In the genomic region with DNA sequence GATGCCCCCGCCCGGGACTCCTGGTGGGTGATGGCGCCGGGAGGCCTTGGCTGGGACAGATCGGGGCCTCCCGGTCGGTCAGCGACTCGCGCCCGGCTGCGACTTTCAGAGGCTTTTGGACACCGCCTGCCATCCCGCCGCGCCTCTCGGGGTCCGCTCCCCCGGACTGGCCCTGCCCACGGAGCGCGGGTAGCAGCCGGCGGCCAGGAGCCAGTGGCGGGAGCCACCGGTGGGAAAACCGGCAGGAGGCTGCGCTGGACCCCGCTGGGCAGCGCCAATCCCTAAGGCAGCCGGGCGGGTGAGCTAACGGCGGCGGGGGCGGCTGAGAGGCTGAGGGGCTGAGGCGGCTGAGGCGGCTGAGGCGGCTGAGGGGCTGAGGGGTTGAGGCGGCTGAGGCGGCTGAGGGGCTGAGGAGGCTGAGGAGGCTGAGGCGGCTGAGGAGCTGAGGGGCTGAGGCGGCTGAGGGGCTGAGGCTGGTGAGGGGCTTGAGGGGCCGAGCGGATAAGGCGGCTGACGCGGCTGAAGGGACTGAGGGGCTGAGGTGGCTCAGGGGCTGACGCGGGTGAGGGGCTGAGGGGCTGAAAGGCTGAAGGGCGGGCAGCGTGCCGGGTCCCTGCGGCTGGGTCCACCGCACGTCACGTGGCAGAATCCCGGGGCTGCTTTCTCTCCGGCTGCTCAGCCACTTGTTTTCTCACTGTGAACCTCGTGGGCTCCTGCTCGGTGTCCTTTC, we compare ENCODE assay signal across 8 cellular contexts. TPM values are rescaled to one million over a fixed set of nuclear protein-coding genes. Genes with fewer than 3 reads are reported as not detected.
DNase-seq lines count a peak whose midpoint lies in the region; TF ChIP-seq lines count a peak whose summit lies in the region.
"Not testable (repeated sequence)": the region's sequence is repeated elsewhere in the genome, so short reads cannot be mapped to it uniquely, and the experiment has no call there.
"Had no signal": no experiment of that assay in that cellular context is flagged by ENCODE, and none has a peak within 500 bp of the region (broad histone marks: within the 10 kb centered on the region; RNA-seq: fewer than 3 reads in every experiment).

No MANE protein-coding gene starts in this region.

- H3K27ac ChIP-seq in Peyer's patch; endodermal cell (ENCODE audit: low read depth, low read length); hepatocyte: not testable (repeated sequence)
- peak overlapping the region in 2 of 4 donors; percentile 27 to 50 for H3K27ac ChIP-seq in sigmoid colon

- not testable (repeated sequence) for TF ChIP-seq EP300 in sigmoid colon (IDR thresholded peaks at IDR 0.05)

- H3K4me1 Mint-ChIP-seq in endodermal cell = not testable (repeated sequence)

- WGBS in endodermal cell (ENCODE audit: insufficient coverage in 1 of 2, insufficient read length in 1 of 2), 2 experiments = 0 to 11% methylated on average over 1 to 58 of the region's 61 CpGs
- WGBS in hepatocyte (ENCODE audit: low lambda C conversion rate, missing lambda C conversion rate) = 12% methylated on average over 43 of the region's 61 CpGs
- WGBS in sigmoid colon, 2 donors = 2 to 5% methylated on average over 61 of the region's 61 CpGs

- not testable (repeated sequence) for H3K4me1 ChIP-seq in Peyer's patch; endodermal cell (ENCODE audit: control insufficient read depth, insufficient read depth, low read length); hepatocyte (ENCODE audit: insufficient read depth)
- H3K4me1 ChIP-seq in sigmoid colon = peaks cover 0 to 11% (median 7%) of the 10 kb centered on the region in 4 donors

- not testable (repeated sequence) for H3K9me2 ChIP-seq in hepatocyte (replicated peaks; ENCODE audit: insufficient read depth)

- not testable (repeated sequence) for H3K36me3 ChIP-seq in Peyer's patch; endodermal cell (ENCODE audit: control insufficient read depth, insufficient read depth, low read length); hepatocyte (replicated peaks; ENCODE audit: insufficient read depth, low read depth); sigmoid colon

- H4K20me1 ChIP-seq in hepatocyte (ENCODE audit: insufficient read depth, poor library complexity, severe bottlenecking) = not testable (repeated sequence)

- not testable (repeated sequence) for H3K27me3 ChIP-seq in Peyer's patch
- H3K27me3 ChIP-seq in endodermal cell (ENCODE audit: control insufficient read depth, insufficient read depth, low read length, poor library complexity, severe bottlenecking) (peaks cover 27% of the 10 kb centered on the region), hepatocyte (peaks cover 33% of the 10 kb centered on the region), sigmoid colon (peaks cover 7 to 41% (median 10%) of the 10 kb centered on the region in 3 donors)

- H3K79me2 ChIP-seq in hepatocyte = not testable (repeated sequence)

- not testable (repeated sequence) for H3K9me3 Mint-ChIP-seq in endodermal cell

- TF ChIP-seq CTCF in Peyer's patch (IDR thresholded peaks at IDR 0.05); endodermal cell (conservative IDR thresholded peaks at IDR 0.05); hepatocyte (IDR thresholded peaks at IDR 0.05; ENCODE audit: poor library complexity); sigmoid colon (IDR thresholded peaks at IDR 0.05): not testable (repeated sequence)

- H3K4me3 ChIP-seq in Peyer's patch = peak overlapping the region in 3 of 4 donors; percentile 14 to 44 (median 24)
- H3K4me3 ChIP-seq in endodermal cell (ENCODE audit: low read length); hepatocyte: not testable (repeated sequence)
- peak overlapping the region; percentile 35 to 60 (median 49) for H3K4me3 ChIP-seq in sigmoid colon

- peaks cover 45% of the 10 kb centered on the region for H3K27me3 Mint-ChIP-seq in endodermal cell (ENCODE audit: insufficient read depth)

- H3K27ac Mint-ChIP-seq in endodermal cell = not testable (repeated sequence)

- H2AFZ ChIP-seq in hepatocyte = peak overlapping the region; percentile 40

- DNase-seq in GM03348 (ENCODE audit: low spot score) (peak; percentile 5), amygdala (lab: John Stamatoyannopoulos, UW) (peak in 32 of 56 donors; percentile 8 to 63 (median 40)), endodermal cell (peak; percentile 87), hepatocyte (ENCODE audit: low spot score) (peak; percentile 20), midbrain (lab: John Stamatoyannopoulos, UW) (peak; percentile 53)
- not testable (repeated sequence) for DNase-seq in Peyer's patch, sigmoid colon

- H3K4me3 Mint-ChIP-seq in endodermal cell = peak overlapping the region; percentile 49

- intact Hi-C loops in sigmoid colon (cut with DNase I) = not testable (repeated sequence)

- H3K36me3 Mint-ChIP-seq in endodermal cell (ENCODE audit: low read depth) = not testable (repeated sequence)

- TF ChIP-seq POLR2A in Peyer's patch (IDR thresholded peaks at IDR 0.05); sigmoid colon (IDR thresholded peaks at IDR 0.05): not testable (repeated sequence)

- H3K9ac ChIP-seq in endodermal cell (ENCODE audit: extremely low read depth, low read length, poor library complexity, severe bottlenecking) = not testable (repeated sequence)

- peak overlapping the region; percentile 86 for H3K4me2 ChIP-seq in hepatocyte

- H3K9me3 ChIP-seq in Peyer's patch; endodermal cell (ENCODE audit: control insufficient read depth, low read length); hepatocyte (ENCODE audit: low read depth); sigmoid colon: not testable (repeated sequence)

RNA-seq across cellular contexts. Expression of gene ZNF624, which starts 13.4 kb away (rescaled TPM):
- 1 to 10 TPM in 3 of 4 donors, under 1 TPM in 1; 0.94 to 7.4 (median 2.4) TPM for total RNA-seq in Peyer's patch
- 1 to 10 TPM; 3.5 to 8.7 TPM for total RNA-seq in endodermal cell
- polyA plus RNA-seq in endodermal cell (2013, experiment 1 of 2) = 7.1 TPM
- polyA plus RNA-seq in endodermal cell (2013, experiment 2 of 2) = 7.9 TPM
- 6.6 and 7.1 TPM in 2 replicates for total RNA-seq in hepatocyte
- 3.0 and 3.2 TPM in 2 replicates for polyA plus RNA-seq in hepatocyte
- 1 to 10 TPM; 1.2 to 4.4 (median 2.9) TPM for total RNA-seq in sigmoid colon
- polyA plus RNA-seq in sigmoid colon = 1 to 10 TPM; 1.2 to 1.3 (median 1.2) TPM

RNA-seq across cellular contexts. Expression of gene CCDC144A, which starts 23.0 kb away (rescaled TPM):
- 1 to 10 TPM; 2.6 to 8.2 (median 4.9) TPM for total RNA-seq in Peyer's patch
- 1 to 10 TPM in 1 of 2 donors, under 1 TPM in 1; 0.81 to 1.3 TPM for total RNA-seq in endodermal cell
- polyA plus RNA-seq in endodermal cell (2013, experiment 1 of 2) = 0.25 TPM
- 0.46 TPM for polyA plus RNA-seq in endodermal cell (2013, experiment 2 of 2)
- total RNA-seq in hepatocyte = 0.48 and 0.50 TPM in 2 replicates
- 0.47 and 0.51 TPM in 2 replicates for polyA plus RNA-seq in hepatocyte
- total RNA-seq in sigmoid colon = 10 to 100 TPM in 2 of 4 donors, 1 to 10 TPM in 2; 3.8 to 21.2 (median 7.2) TPM
- polyA plus RNA-seq in sigmoid colon = 1 to 10 TPM in 1 of 3 donors, not detected in 2; 1.9 TPM
- total RNA-seq: HT1080 had no signal
